Comparison of ENCODE assay signal across 1 cellular context in the genomic region with DNA sequence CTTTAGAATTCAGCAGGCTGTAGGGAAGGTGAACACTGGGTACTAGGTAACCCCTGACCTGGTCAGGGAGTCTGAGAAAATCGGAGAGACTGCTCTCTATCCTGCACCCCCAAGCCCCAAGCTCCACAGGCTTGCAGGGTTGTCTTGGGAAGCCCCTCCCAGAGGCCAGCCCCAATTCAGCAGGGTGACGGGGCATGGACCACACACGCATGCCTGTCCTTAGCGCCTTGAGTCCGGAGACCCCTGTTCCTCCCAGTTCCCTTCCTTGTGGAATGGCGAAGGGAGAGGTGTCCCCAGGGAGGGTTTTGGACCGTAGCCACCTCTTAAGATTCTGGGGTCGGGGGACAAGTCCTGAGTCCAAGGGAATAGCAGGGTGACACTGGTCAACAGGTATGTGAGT.
TF ChIP-seq lines count a peak whose summit lies in the region.

No MANE protein-coding gene starts in this region.

TF ChIP-seq in A549, 52 proteins besides CTCF, POLR2A, EP300 and RAD21 (continued from another document):
- TF ChIP-seq, protein P1, sequence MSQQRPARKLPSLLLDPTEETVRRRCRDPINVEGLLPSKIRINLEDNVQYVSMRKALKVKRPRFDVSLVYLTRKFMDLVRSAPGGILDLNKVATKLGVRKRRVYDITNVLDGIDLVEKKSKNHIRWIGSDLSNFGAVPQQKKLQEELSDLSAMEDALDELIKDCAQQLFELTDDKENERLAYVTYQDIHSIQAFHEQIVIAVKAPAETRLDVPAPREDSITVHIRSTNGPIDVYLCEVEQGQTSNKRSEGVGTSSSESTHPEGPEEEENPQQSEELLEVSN (IDR thresholded peaks at IDR 0.05; ENCODE audit: borderline replicate concordance, low read depth) = no peak
- no peak for TF ChIP-seq CHD4 (IDR thresholded peaks at IDR 0.05; ENCODE audit: borderline replicate concordance)
- no peak for TF ChIP-seq MAZ (IDR thresholded peaks at IDR 0.05; ENCODE audit: borderline replicate concordance, low read depth, low read length)
- no peak for TF ChIP-seq NPAS2 (CRISPR knock-in tag; IDR thresholded peaks at IDR 0.05; ENCODE audit: borderline replicate concordance)
- TF ChIP-seq SREBF2 (IDR thresholded peaks at IDR 0.05) = no peak
- TF ChIP-seq GATA3 (IDR thresholded peaks at IDR 0.05; ENCODE audit: borderline replicate concordance) = no peak
- no peak for TF ChIP-seq ZNF302 (CRISPR knock-in tag; IDR thresholded peaks at IDR 0.05)
- TF ChIP-seq, protein P2, sequence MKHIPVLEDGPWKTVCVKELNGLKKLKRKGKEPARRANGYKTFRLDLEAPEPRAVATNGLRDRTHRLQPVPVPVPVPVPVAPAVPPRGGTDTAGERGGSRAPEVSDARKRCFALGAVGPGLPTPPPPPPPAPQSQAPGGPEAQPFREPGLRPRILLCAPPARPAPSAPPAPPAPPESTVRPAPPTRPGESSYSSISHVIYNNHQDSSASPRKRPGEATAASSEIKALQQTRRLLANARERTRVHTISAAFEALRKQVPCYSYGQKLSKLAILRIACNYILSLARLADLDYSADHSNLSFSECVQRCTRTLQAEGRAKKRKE (CRISPR knock-in tag; IDR thresholded peaks at IDR 0.05; ENCODE audit: low read depth) = no peak
- no peak for TF ChIP-seq HOXA7 (CRISPR knock-in tag; IDR thresholded peaks at IDR 0.05)
- no peak for TF ChIP-seq NR3C1 (IDR thresholded peaks at IDR 0.05)
- TF ChIP-seq SMC3 (IDR thresholded peaks at IDR 0.05) = no peak
- no peak for TF ChIP-seq RCOR1 (IDR thresholded peaks at IDR 0.05; ENCODE audit: low read depth, low read length)
